In genomic region chr6:125995972-125996580, GRCh38 we compare ENCODE assay signal across 8 cellular contexts. TPM values are rescaled to one million over a fixed set of nuclear protein-coding genes. Genes with fewer than 3 reads are reported as not detected.
DNase-seq lines count a peak whose midpoint lies in the region; ATAC-seq and TF ChIP-seq lines count a peak whose summit lies in the region.

No MANE protein-coding gene starts in this region.

- ATAC-seq in GM19467 (IDR thresholded peaks at IDR 0.05; ENCODE audit: unreplicated experiment) (peak; percentile 99), HG03558 (IDR thresholded peaks at IDR 0.05; ENCODE audit: extremely low read depth, unreplicated experiment) (peak; percentile 90)
- ATAC-seq in activated CD8-positive, alpha-beta T cell treated with anti-CD3 and anti-CD28 coated beads for 36 hours: peak; percentile 99
- ATAC-seq in effector memory CD8-positive, alpha-beta T cell (replicated peaks): peak; percentile 99

- POLR2A ChIA-PET in activated CD8-positive, alpha-beta T cell treated with anti-CD3 and anti-CD28 coated beads for 36 hours (lab: Charles Lee): interaction anchor here (0.5 kb wide), 1 partner anchor 745 kb away, joined by 3 read pairs; no protein-coding TSS in a partner anchor

- in situ Hi-C loops in Caki2 (cut with HindIII; ENCODE audit: low pct_unique_long_range_greater_than_20kb, low sequenced_read_pairs): no loop called here

- intact Hi-C loops in activated CD8-positive, alpha-beta T cell treated with anti-CD3 and anti-CD28 coated beads for 36 hours (cut with micrococcal nuclease): no loop called here

- no peak overlapping the region for H3K27ac Mint-ChIP-seq in activated CD8-positive, alpha-beta T cell treated with anti-CD3 and anti-CD28 coated beads for 36 hours
- H3K27ac Mint-ChIP-seq in effector memory CD8-positive, alpha-beta T cell: no peak overlapping the region

- no peaks in the 10 kb centered on the region for H3K9me3 Mint-ChIP-seq in activated CD8-positive, alpha-beta T cell treated with anti-CD3 and anti-CD28 coated beads for 36 hours
- no peaks in the 10 kb centered on the region for H3K9me3 Mint-ChIP-seq in effector memory CD8-positive, alpha-beta T cell

- H3K27me3 Mint-ChIP-seq in activated CD8-positive, alpha-beta T cell treated with anti-CD3 and anti-CD28 coated beads for 36 hours: no peaks in the 10 kb centered on the region
- H3K27me3 Mint-ChIP-seq in effector memory CD8-positive, alpha-beta T cell: no peaks in the 10 kb centered on the region

- TF ChIP-seq CTCF in activated CD8-positive, alpha-beta T cell treated with anti-CD3 and anti-CD28 coated beads for 36 hours (IDR thresholded peaks at IDR 0.05): peak; percentile 98

- CTCF ChIA-PET in activated CD8-positive, alpha-beta T cell treated with anti-CD3 and anti-CD28 coated beads for 36 hours (lab: Charles Lee): interaction anchor here (0.6 to 5.6 kb wide), 21 partner anchors 8 to 482 kb away, joined by 3 to 42 read pairs (median 4); partner anchors contain the start of genes HINT3 and TRMT11

- peak overlapping the region; percentile 41 for H3K4me3 Mint-ChIP-seq in activated CD8-positive, alpha-beta T cell treated with anti-CD3 and anti-CD28 coated beads for 36 hours
- peak overlapping the region; percentile 53 to 74 for H3K4me3 Mint-ChIP-seq in effector memory CD8-positive, alpha-beta T cell

- peaks cover 34% of the 10 kb centered on the region for H3K4me1 Mint-ChIP-seq in activated CD8-positive, alpha-beta T cell treated with anti-CD3 and anti-CD28 coated beads for 36 hours (ENCODE audit: low read depth)
- H3K4me1 Mint-ChIP-seq in effector memory CD8-positive, alpha-beta T cell (ENCODE audit: low read depth in 2 of 2): peaks cover 1 to 11% of the 10 kb centered on the region in 2 donors

- H3K36me3 Mint-ChIP-seq in activated CD8-positive, alpha-beta T cell treated with anti-CD3 and anti-CD28 coated beads for 36 hours (ENCODE audit: low read depth): peaks cover 27% of the 10 kb centered on the region
- peaks cover 22% of the 10 kb centered on the region for H3K36me3 Mint-ChIP-seq in effector memory CD8-positive, alpha-beta T cell (ENCODE audit: insufficient read depth)

- DNase-seq in Caki2 (ENCODE audit: low read depth) (peak; percentile 48), NCI-H82 (lab: John Stamatoyannopoulos, UW) (peak; percentile 82), midbrain (lab: John Stamatoyannopoulos, UW) (peak; percentile 76)
- peak; percentile 56 for DNase-seq in activated CD8-positive, alpha-beta T cell treated with anti-CD3 and anti-CD28 coated beads for 36 hours
- DNase-seq in effector memory CD8-positive, alpha-beta T cell: peak; percentile 54 to 61 (median 58)
- DNase-seq in stimulated activated CD8-positive, alpha-beta memory T cell treated with anti-CD3 and anti-CD28 coated beads, Interleukin-4, amount 100 ng/mL, for 48 hours: peak; percentile 77

RNA-seq across cellular contexts. Expression of gene TRMT11, which starts 9.7 kb away (rescaled TPM):
- total RNA-seq in Caki2 (2014; rRNA removed; shearing (Covaris generic); ENCODE audit: low replicate concordance): 8.1 and 10.9 TPM in 2 replicates
- 10 to 100 TPM; 41.5 to 49.1 TPM for total RNA-seq in activated CD8-positive, alpha-beta T cell treated with anti-CD3 and anti-CD28 coated beads for 36 hours

RNA-seq across cellular contexts. Expression of gene HINT3, which starts 39.5 kb away (rescaled TPM):
- 5.5 and 6.6 TPM in 2 replicates for total RNA-seq in Caki2 (2014; rRNA removed; shearing (Covaris generic); ENCODE audit: low replicate concordance)
- 1 to 10 TPM; 8.5 to 8.6 TPM for total RNA-seq in activated CD8-positive, alpha-beta T cell treated with anti-CD3 and anti-CD28 coated beads for 36 hours

Comparison
In these comparisons a context has a peak if more than half of its experiments do, and no peak if none do; other contexts are left out.
1. Peak in every context shown above with its lines: DNase-seq and ATAC-seq.